Comparison of ENCODE assay signal across 1 cellular context in the genomic region with DNA sequence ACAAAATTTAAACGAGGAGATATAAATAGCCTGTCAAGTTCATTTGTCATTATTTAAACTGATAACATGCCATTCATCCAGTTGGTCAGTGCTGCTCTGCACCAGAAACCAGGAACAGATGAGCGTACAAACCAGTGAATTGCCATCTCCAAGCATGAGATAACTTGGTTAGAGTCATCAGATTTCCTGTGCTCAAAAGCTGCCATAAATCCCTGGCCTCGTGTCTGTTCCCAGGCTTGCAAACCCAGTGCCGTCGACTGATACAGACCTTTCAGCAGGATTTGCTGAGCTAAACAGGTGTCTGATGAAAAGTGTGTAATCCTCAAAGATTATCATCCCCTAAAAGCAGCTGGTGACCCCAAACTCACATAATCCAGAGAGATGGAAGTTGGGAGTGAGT.
TF ChIP-seq lines count a peak whose summit lies in the region.

No MANE protein-coding gene starts in this region.

TF ChIP-seq in GM12891, 5 proteins besides CTCF, POLR2A, EP300 and RAD21:
- TF ChIP-seq POU2F2 (IDR thresholded peaks at IDR 0.05; ENCODE audit: low read depth, low read length) = no peak
- no peak for TF ChIP-seq SPI1 (IDR thresholded peaks at IDR 0.05; ENCODE audit: low read depth, low read length)
- no peak for TF ChIP-seq TAF1 (IDR thresholded peaks at IDR 0.05; ENCODE audit: low read depth, low read length)
- TF ChIP-seq POLR2AphosphoS5 (IDR thresholded peaks at IDR 0.05; ENCODE audit: low read depth, low read length) = no peak
- TF ChIP-seq PAX5 (IDR thresholded peaks at IDR 0.05; ENCODE audit: insufficient read depth, low read length, severe bottlenecking) = no peak
